In the genomic region with DNA sequence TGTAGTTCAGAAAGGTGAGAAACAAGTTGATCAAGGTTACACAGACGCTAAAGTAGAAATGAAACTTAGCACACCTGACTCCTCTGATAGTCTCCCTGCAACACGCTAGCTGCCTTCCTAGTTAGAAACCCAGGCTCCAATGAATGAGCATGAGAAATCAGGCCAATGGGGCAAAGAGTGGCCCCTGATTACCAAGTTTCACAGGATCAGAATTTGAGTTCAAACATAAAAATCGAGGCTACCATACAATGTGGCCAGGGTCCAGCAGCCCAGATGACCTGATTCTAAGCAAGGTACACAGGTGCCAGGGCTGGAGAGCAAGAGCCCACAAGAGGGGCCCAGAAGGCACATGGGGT, we compare ENCODE assay signal across 15 cellular contexts. TPM values are rescaled to one million over a fixed set of nuclear protein-coding genes. Genes with fewer than 3 reads are reported as not detected.
DNase-seq lines count a peak whose midpoint lies in the region; ATAC-seq, FAIRE-seq and TF ChIP-seq lines count a peak whose summit lies in the region.
"Had no signal": no experiment of that assay in that cellular context is flagged by ENCODE, and none has a peak within 500 bp of the region (broad histone marks: within the 10 kb centered on the region; RNA-seq: fewer than 3 reads in every experiment).

No MANE protein-coding gene starts in this region.

- H3K9ac ChIP-seq in keratinocyte (ENCODE audit: control insufficient read depth, extremely low read depth, insufficient read depth, low read length): peak overlapping the region; percentile 62

- WGBS in thymus: 90% methylated on average over 3 of the region's 3 CpGs

- no peak overlapping the region for H2AFZ ChIP-seq in PC-9
- H2AFZ ChIP-seq in keratinocyte (ENCODE audit: control insufficient read depth, low read length): no peak overlapping the region

- intact Hi-C loops in PC-9 (cut with micrococcal nuclease; ENCODE audit: unreplicated experiment): loop anchor here (10.0 kb wide), 1 partner anchor 338 kb away; a partner anchor contains a TSS

- peak overlapping the region; percentile 93 for H3K27ac ChIP-seq in PC-9
- peak overlapping the region; percentile 82 for H3K27ac ChIP-seq in keratinocyte (ENCODE audit: control insufficient read depth, insufficient read depth, low read length)
- peak overlapping the region; percentile 61 for H3K27ac ChIP-seq in thymus (ENCODE audit: low read depth)

- H3K79me2 ChIP-seq in PC-9 (ENCODE audit: low read depth) (peaks cover 79% of the 10 kb centered on the region), keratinocyte (ENCODE audit: control insufficient read depth, insufficient read depth, low read length) (peaks cover 11% of the 10 kb centered on the region)

- no peak overlapping the region; the same call in 1 of the 2 replicates for H3K4me3 ChIP-seq in PC-9
- no peak overlapping the region for H3K4me3 ChIP-seq in keratinocyte (ENCODE audit: control insufficient read depth in 2 of 3, extremely low read depth in 1 of 3, insufficient read depth in 2 of 3, low read depth in 1 of 3, low read length in 3 of 3)
- no peak overlapping the region for H3K4me3 ChIP-seq in thymus (ENCODE audit: low read length)

- H3K9me2 ChIP-seq in PC-9 (ENCODE audit: insufficient read depth): no peaks in the 10 kb centered on the region

- no peak for TF ChIP-seq CTCF in PC-9 (conservative IDR thresholded peaks at IDR 0.05)
- TF ChIP-seq CTCF in keratinocyte (optimal IDR thresholded peaks at IDR 0.05 in 1 of 3, IDR thresholded peaks at IDR 0.05 in 1 of 3, conservative IDR thresholded peaks at IDR 0.05 in 1 of 3; ENCODE audit: extremely low read depth in 1 of 3, insufficient read depth in 2 of 3, low read length in 3 of 3): no peak

- H3K9me3 ChIP-seq in PC-9 (ENCODE audit: insufficient read depth, low read depth) (no peaks in the 10 kb centered on the region; the same call in 1 of the 2 replicates), keratinocyte (ENCODE audit: control insufficient read depth, low read depth, low read length) (no peaks in the 10 kb centered on the region), thymus (ENCODE audit: control insufficient read depth) (no peaks in the 10 kb centered on the region)

- dilution Hi-C loops in keratinocyte (cut with MboI; ENCODE audit: extremely low pct_ligation_motif_present, low sequenced_read_pairs): no loop called here

- no TSS peak for BruUV-seq in PC-9 (replicated peaks; lab: Mats Ljungman, UMichigan)

- CTCF ChIA-PET in PC-9 (lab: Charles Lee): interaction anchor here (0.5 to 0.6 kb wide), 2 partner anchors 155 to 726 kb away, joined by 3 read pairs; no protein-coding TSS in a partner anchor

- H3F3A ChIP-seq in PC-9 (ENCODE audit: insufficient read depth, low read depth): peaks cover 58% of the 10 kb centered on the region

- peak in 1 of 2 experiments; percentile 61 for DNase-seq in PC-9
- no peak for DNase-seq in keratinocyte (ENCODE audit: low read depth, low spot score)
- DNase-seq in C1 segment of cervical spinal cord (lab: John Stamatoyannopoulos, UW): no peak
- no peak for DNase-seq in NCI-H446 (lab: John Stamatoyannopoulos, UW)
- DNase-seq: natural killer cell; NCI-H1105 treated with DMSO at 0.1 percent for 48 hours; NCI-H526 treated with DMSO at 0.1 percent for 48 hours; SHP77 treated with DMSO at 0.1 percent for 48 hours; stimulated activated CD8-positive, alpha-beta memory T cell treated with anti-CD3 and anti-CD28 coated beads, Interleukin-4, amount 100 ng/mL, for 48 hours had no signal

- no peak for FAIRE-seq in keratinocyte (lab: Jason Lieb, UNC)
- FAIRE-seq: bronchial epithelial cell had no signal

- H3K36me3 ChIP-seq in PC-9 (ENCODE audit: low read depth) (no peaks in the 10 kb centered on the region), keratinocyte (ENCODE audit: control insufficient read depth in 2 of 2, extremely low read depth in 1 of 2, insufficient read depth in 2 of 2, low read length in 2 of 2) (no peaks in the 10 kb centered on the region), thymus (ENCODE audit: control insufficient read depth, insufficient read depth) (no peaks in the 10 kb centered on the region)

- peaks cover 91% of the 10 kb centered on the region for H3K4me1 ChIP-seq in PC-9 (replicated peaks; ENCODE audit: insufficient read depth)
- H3K4me1 ChIP-seq in keratinocyte (ENCODE audit: control insufficient read depth, extremely low read depth, insufficient read depth, low read length): peaks cover 42% of the 10 kb centered on the region
- no peaks in the 10 kb centered on the region for H3K4me1 ChIP-seq in thymus (ENCODE audit: control insufficient read depth, insufficient read depth, low read length)

- POLR2A ChIA-PET in PC-9 (lab: Charles Lee; ENCODE audit: unreplicated experiment): interaction anchor here (0.6 kb wide), 2 partner anchors 458 to 667 kb away, joined by 4 to 5 read pairs; no protein-coding TSS in a partner anchor

- ATAC-seq in GM19463 (IDR thresholded peaks at IDR 0.05; ENCODE audit: unreplicated experiment) (peak; percentile 44), GM19397 (IDR thresholded peaks at IDR 0.05; ENCODE audit: unreplicated experiment) (no peak)
- ATAC-seq: natural killer cell, WTC11 had no signal

- H3K4me2 ChIP-seq in PC-9: peak overlapping the region; percentile 57
- H3K4me2 ChIP-seq in keratinocyte (ENCODE audit: control insufficient read depth, extremely low read depth, insufficient read depth, low read depth, low read length): peak overlapping the region; percentile 69

- H3K27me3 ChIP-seq in PC-9 (ENCODE audit: insufficient read depth, low read depth) (no peaks in the 10 kb centered on the region), keratinocyte (ENCODE audit: control insufficient read depth, extremely low read depth, insufficient read depth, low read length) (no peaks in the 10 kb centered on the region), thymus (ENCODE audit: control insufficient read depth, insufficient read depth) (no peaks in the 10 kb centered on the region)

- no peaks in the 10 kb centered on the region for H4K20me1 ChIP-seq in PC-9 (ENCODE audit: insufficient read depth)
- H4K20me1 ChIP-seq in keratinocyte (ENCODE audit: control insufficient read depth, extremely low read depth, insufficient read depth, low read length): no peaks in the 10 kb centered on the region

- H3K9me1 ChIP-seq in keratinocyte (ENCODE audit: control insufficient read depth, extremely low read depth, insufficient read depth, low read length): no peaks in the 10 kb centered on the region

RNA-seq across cellular contexts. Expression of a gene that starts 7.7 kb away (rescaled TPM):
- total RNA-seq in PC-9 (2021): 32.5 and 33.3 TPM in 2 replicates
- polyA plus RNA-seq in keratinocyte: 8.1 to 18.1 TPM (median 14.7 TPM) in 3 replicates
- 8.5 TPM for polyA plus RNA-seq in keratinocyte (2011; ENCODE audit: low read depth)
- polyA plus RNA-seq in keratinocyte (2011; cell fraction: cytosol; rRNA removed): 5.1 and 9.8 TPM in 2 replicates
- 27.1 and 28.4 TPM in 2 replicates for polyA plus RNA-seq in keratinocyte (2011; cell fraction: nucleus; rRNA removed)
- 6.1 and 9.3 TPM in 2 replicates for polyA plus RNA-seq in keratinocyte (2012; ENCODE audit: low replicate concordance)
- polyA minus RNA-seq in keratinocyte: 3.9 to 67.5 TPM (median 38.3 TPM) in 3 replicates
- polyA minus RNA-seq in keratinocyte (2011; cell fraction: cytosol; rRNA and poly(A)+ RNA removed): 5.9 TPM
- 51.8 and 109 TPM in 2 replicates for polyA minus RNA-seq in keratinocyte (2011; cell fraction: nucleus; rRNA and poly(A)+ RNA removed)
- polyA plus RNA-seq in thymus: 5.0 TPM

RNA-seq across cellular contexts. Expression of a gene that starts 40.6 kb away (rescaled TPM):
- not detected in 2 replicates for total RNA-seq in PC-9 (2021)
- 0.12 TPM in 1 of 3 replicates, not detected in the others for polyA plus RNA-seq in keratinocyte
- not detected for polyA plus RNA-seq in keratinocyte (2011; ENCODE audit: low read depth)
- not detected in 2 replicates for polyA plus RNA-seq in keratinocyte (2011; cell fraction: cytosol; rRNA removed)
- not detected in 2 replicates for polyA plus RNA-seq in keratinocyte (2011; cell fraction: nucleus; rRNA removed)
- not detected in 2 replicates for polyA plus RNA-seq in keratinocyte (2012; ENCODE audit: low replicate concordance)
- polyA minus RNA-seq in keratinocyte: not detected in 3 replicates
- polyA minus RNA-seq in keratinocyte (2011; cell fraction: cytosol; rRNA and poly(A)+ RNA removed): not detected
- not detected in 2 replicates for polyA minus RNA-seq in keratinocyte (2011; cell fraction: nucleus; rRNA and poly(A)+ RNA removed)
- not detected for polyA plus RNA-seq in thymus
- total RNA-seq: activated T-helper 1 cell treated with anti-CD3 and anti-CD28 coated beads, Interleukin-12 subunit alpha, Interleukin-12 subunit beta, Interleukin-2, Interleukin-4 antibody, amounts not matched to agents 30 ng/mL and 10 ng/mL and 1 ng/mL, durations not matched to agents 14 hours and 24 hours and 36 hours; bronchial epithelial cell; natural killer cell; WTC11 had no signal
